In the genomic region with DNA sequence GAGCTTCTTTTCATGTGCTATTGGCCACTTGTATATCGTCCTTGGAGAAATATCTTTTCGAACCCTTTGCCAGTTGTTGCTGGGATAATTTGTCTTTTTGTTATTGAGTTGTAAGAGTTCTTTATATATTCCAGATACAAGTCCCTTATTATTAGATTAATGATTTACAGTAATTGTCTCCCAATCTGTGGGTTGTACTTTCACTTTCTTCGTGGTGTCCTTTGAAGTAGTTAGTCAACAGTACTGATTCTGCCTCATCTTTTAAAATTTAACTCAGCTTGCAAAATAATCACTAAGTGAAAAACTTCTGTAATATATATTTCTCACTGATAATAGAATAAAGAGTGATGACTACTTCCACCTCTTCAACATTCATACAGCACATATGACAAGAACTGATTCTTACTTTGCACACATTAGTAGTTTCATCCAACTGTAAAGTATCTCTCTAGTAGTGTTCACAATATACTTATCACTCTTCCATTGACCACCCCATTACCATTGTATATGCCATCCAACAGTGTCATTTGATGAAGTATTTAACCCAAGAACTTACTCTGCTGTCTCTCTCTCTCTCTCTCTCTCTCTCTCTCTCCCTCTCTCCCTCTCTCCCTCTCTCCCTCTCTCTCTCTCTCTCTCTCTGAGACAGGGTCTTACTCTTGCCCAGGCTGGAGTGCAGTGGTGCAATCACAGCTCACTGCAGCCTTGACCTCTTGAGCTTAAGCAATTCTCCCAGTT, we compare ENCODE assay signal across 1 cellular context.
TF ChIP-seq lines count a peak whose summit lies in the region.

No MANE protein-coding gene starts in this region.

TF ChIP-seq in HepG2, 621 proteins besides CTCF, POLR2A, EP300 and RAD21 (continued from another document and continues in another):
- TF ChIP-seq, protein P1, sequence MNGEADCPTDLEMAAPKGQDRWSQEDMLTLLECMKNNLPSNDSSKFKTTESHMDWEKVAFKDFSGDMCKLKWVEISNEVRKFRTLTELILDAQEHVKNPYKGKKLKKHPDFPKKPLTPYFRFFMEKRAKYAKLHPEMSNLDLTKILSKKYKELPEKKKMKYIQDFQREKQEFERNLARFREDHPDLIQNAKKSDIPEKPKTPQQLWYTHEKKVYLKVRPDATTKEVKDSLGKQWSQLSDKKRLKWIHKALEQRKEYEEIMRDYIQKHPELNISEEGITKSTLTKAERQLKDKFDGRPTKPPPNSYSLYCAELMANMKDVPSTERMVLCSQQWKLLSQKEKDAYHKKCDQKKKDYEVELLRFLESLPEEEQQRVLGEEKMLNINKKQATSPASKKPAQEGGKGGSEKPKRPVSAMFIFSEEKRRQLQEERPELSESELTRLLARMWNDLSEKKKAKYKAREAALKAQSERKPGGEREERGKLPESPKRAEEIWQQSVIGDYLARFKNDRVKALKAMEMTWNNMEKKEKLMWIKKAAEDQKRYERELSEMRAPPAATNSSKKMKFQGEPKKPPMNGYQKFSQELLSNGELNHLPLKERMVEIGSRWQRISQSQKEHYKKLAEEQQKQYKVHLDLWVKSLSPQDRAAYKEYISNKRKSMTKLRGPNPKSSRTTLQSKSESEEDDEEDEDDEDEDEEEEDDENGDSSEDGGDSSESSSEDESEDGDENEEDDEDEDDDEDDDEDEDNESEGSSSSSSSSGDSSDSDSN (CRISPR knock-in tag; IDR thresholded peaks at IDR 0.05): no peak
- TF ChIP-seq RCOR2 (CRISPR knock-in tag; IDR thresholded peaks at IDR 0.05): no peak; the same call in 1 of the 2 replicates
- TF ChIP-seq, protein P2, sequence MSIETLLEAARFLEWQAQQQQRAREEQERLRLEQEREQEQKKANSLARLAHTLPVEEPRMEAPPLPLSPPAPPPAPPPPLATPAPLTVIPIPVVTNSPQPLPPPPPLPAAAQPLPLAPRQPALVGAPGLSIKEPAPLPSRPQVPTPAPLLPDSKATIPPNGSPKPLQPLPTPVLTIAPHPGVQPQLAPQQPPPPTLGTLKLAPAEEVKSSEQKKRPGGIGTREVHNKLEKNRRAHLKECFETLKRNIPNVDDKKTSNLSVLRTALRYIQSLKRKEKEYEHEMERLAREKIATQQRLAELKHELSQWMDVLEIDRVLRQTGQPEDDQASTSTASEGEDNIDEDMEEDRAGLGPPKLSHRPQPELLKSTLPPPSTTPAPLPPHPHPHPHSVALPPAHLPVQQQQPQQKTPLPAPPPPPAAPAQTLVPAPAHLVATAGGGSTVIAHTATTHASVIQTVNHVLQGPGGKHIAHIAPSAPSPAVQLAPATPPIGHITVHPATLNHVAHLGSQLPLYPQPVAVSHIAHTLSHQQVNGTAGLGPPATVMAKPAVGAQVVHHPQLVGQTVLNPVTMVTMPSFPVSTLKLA (IDR thresholded peaks at IDR 0.05): no peak
- no peak for TF ChIP-seq ARNTL (CRISPR knock-in tag; IDR thresholded peaks at IDR 0.05)
- no peak for TF ChIP-seq ZNF589 (CRISPR knock-in tag; conservative IDR thresholded peaks at IDR 0.05)
- TF ChIP-seq AGO1 (IDR thresholded peaks at IDR 0.05; ENCODE audit: low read depth, low read length, poor library complexity, severe bottlenecking): no peak
- TF ChIP-seq, protein P3, sequence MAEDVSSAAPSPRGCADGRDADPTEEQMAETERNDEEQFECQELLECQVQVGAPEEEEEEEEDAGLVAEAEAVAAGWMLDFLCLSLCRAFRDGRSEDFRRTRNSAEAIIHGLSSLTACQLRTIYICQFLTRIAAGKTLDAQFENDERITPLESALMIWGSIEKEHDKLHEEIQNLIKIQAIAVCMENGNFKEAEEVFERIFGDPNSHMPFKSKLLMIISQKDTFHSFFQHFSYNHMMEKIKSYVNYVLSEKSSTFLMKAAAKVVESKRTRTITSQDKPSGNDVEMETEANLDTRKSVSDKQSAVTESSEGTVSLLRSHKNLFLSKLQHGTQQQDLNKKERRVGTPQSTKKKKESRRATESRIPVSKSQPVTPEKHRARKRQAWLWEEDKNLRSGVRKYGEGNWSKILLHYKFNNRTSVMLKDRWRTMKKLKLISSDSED (CRISPR knock-in tag; IDR thresholded peaks at IDR 0.05): no peak
- TF ChIP-seq ZNF746 (CRISPR knock-in tag; IDR thresholded peaks at IDR 0.05): no peak
- TF ChIP-seq, protein P4, sequence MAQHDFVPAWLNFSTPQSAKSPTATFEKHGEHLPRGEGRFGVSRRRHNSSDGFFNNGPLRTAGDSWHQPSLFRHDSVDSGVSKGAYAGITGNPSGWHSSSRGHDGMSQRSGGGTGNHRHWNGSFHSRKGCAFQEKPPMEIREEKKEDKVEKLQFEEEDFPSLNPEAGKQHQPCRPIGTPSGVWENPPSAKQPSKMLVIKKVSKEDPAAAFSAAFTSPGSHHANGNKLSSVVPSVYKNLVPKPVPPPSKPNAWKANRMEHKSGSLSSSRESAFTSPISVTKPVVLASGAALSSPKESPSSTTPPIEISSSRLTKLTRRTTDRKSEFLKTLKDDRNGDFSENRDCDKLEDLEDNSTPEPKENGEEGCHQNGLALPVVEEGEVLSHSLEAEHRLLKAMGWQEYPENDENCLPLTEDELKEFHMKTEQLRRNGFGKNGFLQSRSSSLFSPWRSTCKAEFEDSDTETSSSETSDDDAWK (CRISPR knock-in tag; IDR thresholded peaks at IDR 0.05): no peak
- TF ChIP-seq BORCS8-MEF2B (CRISPR knock-in tag; IDR thresholded peaks at IDR 0.05): 0 out of 2 replicates have a peak, but pooled peaks have one; percentile 42
- TF ChIP-seq ZNF263 (CRISPR knock-in tag; IDR thresholded peaks at IDR 0.05): no peak
- TF ChIP-seq, protein P5, sequence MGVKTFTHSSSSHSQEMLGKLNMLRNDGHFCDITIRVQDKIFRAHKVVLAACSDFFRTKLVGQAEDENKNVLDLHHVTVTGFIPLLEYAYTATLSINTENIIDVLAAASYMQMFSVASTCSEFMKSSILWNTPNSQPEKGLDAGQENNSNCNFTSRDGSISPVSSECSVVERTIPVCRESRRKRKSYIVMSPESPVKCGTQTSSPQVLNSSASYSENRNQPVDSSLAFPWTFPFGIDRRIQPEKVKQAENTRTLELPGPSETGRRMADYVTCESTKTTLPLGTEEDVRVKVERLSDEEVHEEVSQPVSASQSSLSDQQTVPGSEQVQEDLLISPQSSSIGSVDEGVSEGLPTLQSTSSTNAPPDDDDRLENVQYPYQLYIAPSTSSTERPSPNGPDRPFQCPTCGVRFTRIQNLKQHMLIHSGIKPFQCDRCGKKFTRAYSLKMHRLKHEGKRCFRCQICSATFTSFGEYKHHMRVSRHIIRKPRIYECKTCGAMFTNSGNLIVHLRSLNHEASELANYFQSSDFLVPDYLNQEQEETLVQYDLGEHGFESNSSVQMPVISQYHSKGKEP (CRISPR knock-in tag; IDR thresholded peaks at IDR 0.05): no peak
- no peak for TF ChIP-seq ZNF260 (CRISPR knock-in tag; IDR thresholded peaks at IDR 0.05; ENCODE audit: borderline replicate concordance, low read depth)
- TF ChIP-seq MLLT10 (CRISPR knock-in tag; IDR thresholded peaks at IDR 0.05): no peak
- no peak for TF ChIP-seq ZNF775 (CRISPR knock-in tag; IDR thresholded peaks at IDR 0.05; ENCODE audit: borderline replicate concordance)
- peak; percentile 53; the same call in 1 of the 2 replicates for TF ChIP-seq NCOR1 (IDR thresholded peaks at IDR 0.05; ENCODE audit: borderline replicate concordance, low read length)
- no peak for TF ChIP-seq HDAC6 (IDR thresholded peaks at IDR 0.05; ENCODE audit: low read depth, low read length)
- TF ChIP-seq JUNB (CRISPR knock-in tag; IDR thresholded peaks at IDR 0.05; ENCODE audit: borderline replicate concordance): peak; percentile 30; the same call in 1 of the 2 replicates
- TF ChIP-seq ZNF510 (CRISPR knock-in tag; IDR thresholded peaks at IDR 0.05; ENCODE audit: low read depth): no peak
- no peak for TF ChIP-seq ZNF781 (CRISPR knock-in tag; IDR thresholded peaks at IDR 0.05; ENCODE audit: borderline replicate concordance, not compliant biosample characterization)
- TF ChIP-seq NR2F2 (IDR thresholded peaks at IDR 0.05; ENCODE audit: borderline replicate concordance, low read depth): peak; percentile 73; the same call in 1 of the 2 replicates
- TF ChIP-seq, protein P6, sequence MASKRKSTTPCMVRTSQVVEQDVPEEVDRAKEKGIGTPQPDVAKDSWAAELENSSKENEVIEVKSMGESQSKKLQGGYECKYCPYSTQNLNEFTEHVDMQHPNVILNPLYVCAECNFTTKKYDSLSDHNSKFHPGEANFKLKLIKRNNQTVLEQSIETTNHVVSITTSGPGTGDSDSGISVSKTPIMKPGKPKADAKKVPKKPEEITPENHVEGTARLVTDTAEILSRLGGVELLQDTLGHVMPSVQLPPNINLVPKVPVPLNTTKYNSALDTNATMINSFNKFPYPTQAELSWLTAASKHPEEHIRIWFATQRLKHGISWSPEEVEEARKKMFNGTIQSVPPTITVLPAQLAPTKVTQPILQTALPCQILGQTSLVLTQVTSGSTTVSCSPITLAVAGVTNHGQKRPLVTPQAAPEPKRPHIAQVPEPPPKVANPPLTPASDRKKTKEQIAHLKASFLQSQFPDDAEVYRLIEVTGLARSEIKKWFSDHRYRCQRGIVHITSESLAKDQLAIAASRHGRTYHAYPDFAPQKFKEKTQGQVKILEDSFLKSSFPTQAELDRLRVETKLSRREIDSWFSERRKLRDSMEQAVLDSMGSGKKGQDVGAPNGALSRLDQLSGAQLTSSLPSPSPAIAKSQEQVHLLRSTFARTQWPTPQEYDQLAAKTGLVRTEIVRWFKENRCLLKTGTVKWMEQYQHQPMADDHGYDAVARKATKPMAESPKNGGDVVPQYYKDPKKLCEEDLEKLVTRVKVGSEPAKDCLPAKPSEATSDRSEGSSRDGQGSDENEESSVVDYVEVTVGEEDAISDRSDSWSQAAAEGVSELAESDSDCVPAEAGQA (IDR thresholded peaks at IDR 0.05; ENCODE audit: low read depth): no peak
- TF ChIP-seq, protein P6 (CRISPR knock-in tag; IDR thresholded peaks at IDR 0.05; ENCODE audit: borderline replicate concordance): no peak
- TF ChIP-seq, protein P7, sequence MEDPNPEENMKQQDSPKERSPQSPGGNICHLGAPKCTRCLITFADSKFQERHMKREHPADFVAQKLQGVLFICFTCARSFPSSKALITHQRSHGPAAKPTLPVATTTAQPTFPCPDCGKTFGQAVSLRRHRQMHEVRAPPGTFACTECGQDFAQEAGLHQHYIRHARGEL (CRISPR knock-in tag; IDR thresholded peaks at IDR 0.05): no peak
- TF ChIP-seq TP53 (CRISPR knock-in tag; conservative IDR thresholded peaks at IDR 0.05): no peak
- TF ChIP-seq, protein P8, sequence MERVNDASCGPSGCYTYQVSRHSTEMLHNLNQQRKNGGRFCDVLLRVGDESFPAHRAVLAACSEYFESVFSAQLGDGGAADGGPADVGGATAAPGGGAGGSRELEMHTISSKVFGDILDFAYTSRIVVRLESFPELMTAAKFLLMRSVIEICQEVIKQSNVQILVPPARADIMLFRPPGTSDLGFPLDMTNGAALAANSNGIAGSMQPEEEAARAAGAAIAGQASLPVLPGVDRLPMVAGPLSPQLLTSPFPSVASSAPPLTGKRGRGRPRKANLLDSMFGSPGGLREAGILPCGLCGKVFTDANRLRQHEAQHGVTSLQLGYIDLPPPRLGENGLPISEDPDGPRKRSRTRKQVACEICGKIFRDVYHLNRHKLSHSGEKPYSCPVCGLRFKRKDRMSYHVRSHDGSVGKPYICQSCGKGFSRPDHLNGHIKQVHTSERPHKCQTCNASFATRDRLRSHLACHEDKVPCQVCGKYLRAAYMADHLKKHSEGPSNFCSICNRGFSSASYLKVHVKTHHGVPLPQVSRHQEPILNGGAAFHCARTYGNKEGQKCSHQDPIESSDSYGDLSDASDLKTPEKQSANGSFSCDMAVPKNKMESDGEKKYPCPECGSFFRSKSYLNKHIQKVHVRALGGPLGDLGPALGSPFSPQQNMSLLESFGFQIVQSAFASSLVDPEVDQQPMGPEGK (CRISPR knock-in tag; IDR thresholded peaks at IDR 0.05): 0 out of 2 replicates have a peak, but pooled peaks have one; percentile 27
- no peak for TF ChIP-seq FOSL1 (CRISPR knock-in tag; IDR thresholded peaks at IDR 0.05; ENCODE audit: borderline replicate concordance)
- no peak for TF ChIP-seq GATA4 (IDR thresholded peaks at IDR 0.05; ENCODE audit: borderline replicate concordance, low read depth)
- TF ChIP-seq ZNF720 (CRISPR knock-in tag; IDR thresholded peaks at IDR 0.05): no peak
- TF ChIP-seq, protein P9, sequence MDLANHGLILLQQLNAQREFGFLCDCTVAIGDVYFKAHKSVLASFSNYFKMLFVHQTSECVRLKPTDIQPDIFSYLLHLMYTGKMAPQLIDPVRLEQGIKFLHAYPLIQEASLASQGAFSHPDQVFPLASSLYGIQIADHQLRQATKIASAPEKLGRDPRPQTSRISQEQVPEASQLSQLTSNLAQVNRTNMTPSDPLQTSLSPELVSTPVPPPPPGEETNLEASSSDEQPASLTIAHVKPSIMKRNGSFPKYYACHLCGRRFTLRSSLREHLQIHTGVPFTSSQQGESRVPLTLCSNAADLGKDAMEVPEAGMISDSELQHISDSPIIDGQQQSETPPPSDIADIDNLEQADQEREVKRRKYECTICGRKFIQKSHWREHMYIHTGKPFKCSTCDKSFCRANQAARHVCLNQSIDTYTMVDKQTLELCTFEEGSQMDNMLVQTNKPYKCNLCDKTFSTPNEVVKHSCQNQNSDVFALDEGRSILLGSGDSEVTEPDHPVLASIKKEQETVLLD (CRISPR knock-in tag; IDR thresholded peaks at IDR 0.05; ENCODE audit: low read depth): no peak
- TF ChIP-seq, protein P10, sequence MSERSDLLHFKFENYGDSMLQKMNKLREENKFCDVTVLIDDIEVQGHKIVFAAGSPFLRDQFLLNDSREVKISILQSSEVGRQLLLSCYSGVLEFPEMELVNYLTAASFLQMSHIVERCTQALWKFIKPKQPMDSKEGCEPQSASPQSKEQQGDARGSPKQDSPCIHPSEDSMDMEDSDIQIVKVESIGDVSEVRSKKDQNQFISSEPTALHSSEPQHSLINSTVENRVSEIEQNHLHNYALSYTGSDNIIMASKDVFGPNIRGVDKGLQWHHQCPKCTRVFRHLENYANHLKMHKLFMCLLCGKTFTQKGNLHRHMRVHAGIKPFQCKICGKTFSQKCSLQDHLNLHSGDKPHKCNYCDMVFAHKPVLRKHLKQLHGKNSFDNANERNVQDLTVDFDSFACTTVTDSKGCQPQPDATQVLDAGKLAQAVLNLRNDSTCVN (CRISPR knock-in tag; IDR thresholded peaks at IDR 0.05; ENCODE audit: borderline replicate concordance): no peak
- TF ChIP-seq, protein P11, sequence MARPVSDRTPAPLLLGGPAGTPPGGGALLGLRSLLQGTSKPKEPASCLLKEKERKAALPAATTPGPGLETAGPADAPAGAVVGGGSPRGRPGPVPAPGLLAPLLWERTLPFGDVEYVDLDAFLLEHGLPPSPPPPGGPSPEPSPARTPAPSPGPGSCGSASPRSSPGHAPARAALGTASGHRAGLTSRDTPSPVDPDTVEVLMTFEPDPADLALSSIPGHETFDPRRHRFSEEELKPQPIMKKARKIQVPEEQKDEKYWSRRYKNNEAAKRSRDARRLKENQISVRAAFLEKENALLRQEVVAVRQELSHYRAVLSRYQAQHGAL (CRISPR knock-in tag; IDR thresholded peaks at IDR 0.05; ENCODE audit: not compliant biosample characterization): no peak
- TF ChIP-seq AKAP8 (CRISPR knock-in tag; IDR thresholded peaks at IDR 0.05): no peak
